In genomic region chr17:9959377-9959981, GRCh38 we compare ENCODE assay signal across 9 cellular contexts.
DNase-seq lines count a peak whose midpoint lies in the region; ATAC-seq and TF ChIP-seq lines count a peak whose summit lies in the region.
"Had no signal": no experiment of that assay in that cellular context is flagged by ENCODE, and none has a peak within 500 bp of the region (broad histone marks: within the 10 kb centered on the region; RNA-seq: fewer than 3 reads in every experiment).

No MANE protein-coding gene starts in this region.

- H3K9ac ChIP-seq in iPS-18a (ENCODE audit: low read length), result peak overlapping the region; percentile 8

- peak; percentile 78 for DNase-seq in GM10248 (ENCODE audit: extremely low spot score)
- peak; percentile 18 for DNase-seq in LoVo (ENCODE audit: low spot score)
- DNase-seq in amygdala (lab: John Stamatoyannopoulos, UW), result peak in 35 of 56 donors; percentile 7 to 49 (median 22)
- peak; percentile 72 for DNase-seq in stimulated activated CD8-positive, alpha-beta memory T cell treated with anti-CD3 and anti-CD28 coated beads, Interleukin-4, amount 100 ng/mL, for 48 hours
- no peak for DNase-seq in HAP-1 (ENCODE audit: low spot score in 2 of 2)

- peak; percentile 71 for TF ChIP-seq CTCF in GM10248 (IDR thresholded peaks at IDR 0.05; ENCODE audit: control extremely low read depth, extremely low read depth, low read depth, missing control alignments)

- H3K27ac ChIP-seq in iPS-18a (ENCODE audit: low read length), result no peak overlapping the region
- H3K27ac ChIP-seq: skin epidermis had no signal

- H3K4me1 ChIP-seq in iPS-18a (ENCODE audit: control insufficient read depth, low read depth, low read length) (peaks cover 20% of the 10 kb centered on the region), HAP-1 (no peaks in the 10 kb centered on the region)

- ATAC-seq in GM19328 (IDR thresholded peaks at IDR 0.05; ENCODE audit: unreplicated experiment) (no peak), GM18498 (IDR thresholded peaks at IDR 0.05; ENCODE audit: unreplicated experiment) (no peak)

- H3K9me3 ChIP-seq in iPS-18a (ENCODE audit: control insufficient read depth, low read depth, low read length), result no peaks in the 10 kb centered on the region
- H3K9me3 ChIP-seq in HAP-1, result no peaks in the 10 kb centered on the region

- no peaks in the 10 kb centered on the region for H3K36me3 ChIP-seq in iPS-18a (ENCODE audit: control insufficient read depth, low read depth, low read length)
- no peaks in the 10 kb centered on the region for H3K36me3 ChIP-seq in HAP-1 (replicated peaks)

- in situ Hi-C loops in HAP-1 (cut with MboI; ENCODE audit: low sequenced_read_pairs), result no loop called here

- POLR2A ChIA-PET in GM10248 (lab: Yijun Ruan, JAX), result no interaction called here

- no peaks in the 10 kb centered on the region for H3K27me3 ChIP-seq in iPS-18a (ENCODE audit: control insufficient read depth, insufficient read depth, low read length)
- H3K27me3 ChIP-seq in HAP-1 (ENCODE audit: low read depth), result no peaks in the 10 kb centered on the region

- peak overlapping the region; percentile 59 for H3K4me3 ChIP-seq in iPS-18a (ENCODE audit: low read length)
- no peak overlapping the region for H3K4me3 ChIP-seq in HAP-1
- H3K4me3 ChIP-seq: skin epidermis had no signal

- CTCF ChIA-PET in GM10248 (lab: Yijun Ruan, JAX), result interaction anchor here (0.8 to 4.8 kb wide), 3 partner anchors 13 to 35 kb away, joined by 3 to 21 read pairs (median 3); no protein-coding TSS in a partner anchor

Comparison
In these comparisons a context has a peak if more than half of its experiments do, and no peak if none do; other contexts are left out.
1. DNase-seq: peak in GM10248 (single experiment), LoVo (single experiment), amygdala (35 of 56) and stimulated activated CD8-positive, alpha-beta memory T cell treated with anti-CD3 and anti-CD28 coated beads, Interleukin-4, amount 100 ng/mL, for 48 hours (single experiment); none in HAP-1 (0 of 2).